In genomic region chr1:201633811-201634210, GRCh38 we compare ENCODE assay signal across 17 cellular contexts.
A peak's percentile ranks its signal among the peaks of the same experiment; 100 is the strongest.
DNase-seq lines count a peak whose midpoint lies in the region; ATAC-seq, FAIRE-seq and TF ChIP-seq lines count a peak whose summit lies in the region.
"Had no signal": no experiment of that assay in that cellular context is flagged by ENCODE, and none has a peak within 500 bp of the region (broad histone marks: within the 10 kb centered on the region; RNA-seq: fewer than 3 reads in every experiment).

No MANE protein-coding gene starts in this region.

- H2AFZ ChIP-seq in ACC112 (ENCODE audit: low read length, unreplicated experiment), result no peak overlapping the region
- H2AFZ ChIP-seq in endothelial cell of umbilical vein (ENCODE audit: low read depth, low read length), result no peak overlapping the region

- H3K79me2 ChIP-seq in ACC112 (ENCODE audit: control insufficient read depth, insufficient read depth, low read length, unreplicated experiment) (peaks cover 33% of the 10 kb centered on the region), endothelial cell of umbilical vein (ENCODE audit: control insufficient read depth, insufficient read depth, low read length) (peaks cover 34% of the 10 kb centered on the region)

- no peak overlapping the region for H3K4me3 ChIP-seq in ACC112 (ENCODE audit: low read depth, low read length)
- no peak overlapping the region for H3K4me3 ChIP-seq in endothelial cell of umbilical vein (replicated peaks in 1 of 3; ENCODE audit: insufficient read depth in 1 of 3, low read depth in 1 of 3, low read length in 3 of 3)

- POLR2A ChIA-PET in endothelial cell of umbilical vein (lab: Charles Lee), result no interaction called here

- peaks cover 57% of the 10 kb centered on the region for H3K4me1 ChIP-seq in ACC112 (ENCODE audit: control insufficient read depth, insufficient read depth, low read length, unreplicated experiment)
- peaks cover 56% of the 10 kb centered on the region for H3K4me1 ChIP-seq in endothelial cell of umbilical vein (ENCODE audit: control insufficient read depth, extremely low read depth, insufficient read depth, low read length)

- ATAC-seq in HG03280 (IDR thresholded peaks at IDR 0.05; ENCODE audit: unreplicated experiment), result no peak
- ATAC-seq: activated CD8-positive, alpha-beta memory T cell treated with anti-CD3 and anti-CD28 coated beads, Interleukin-2, amount 10 ng/mL, durations not matched to agents 7 days and 5 days; SK-N-SH treated with all-trans-retinoic acid at 6 μM for 48 hours had no signal

- DNase-seq in LHCN-M2 (ENCODE audit: low read depth), result peak; percentile 52
- peak; percentile 56 for DNase-seq in NCI-H345 treated with DMSO at 0.1 percent for 48 hours (lab: John Stamatoyannopoulos, UW; ENCODE audit: unreplicated experiment)
- DNase-seq in endothelial cell of umbilical vein (ENCODE audit: low read depth, low spot score), result no peak
- DNase-seq in NCI-H2081 (lab: John Stamatoyannopoulos, UW), result no peak
- no peak for DNase-seq in islet precursor cell
- no peak for DNase-seq in activated T-cell treated with anti-CD3 and anti-CD28 coated beads for 4 hours
- DNase-seq: activated CD8-positive, alpha-beta memory T cell treated with anti-CD3 and anti-CD28 coated beads, Interleukin-2, amount 10 ng/mL, durations not matched to agents 7 days and 5 days; activated gamma-delta T cell; anterior cingulate cortex; CD4-positive, alpha-beta T cell; occipital lobe; OCI-M1; stimulated activated CD4-positive, alpha-beta T cell treated with anti-CD3 and anti-CD28 coated beads, Interleukin-4, amount 100 ng/mL, for 24 hours had no signal

- no peaks in the 10 kb centered on the region for H4K20me1 ChIP-seq in endothelial cell of umbilical vein (replicated peaks; ENCODE audit: control insufficient read depth, extremely low read depth, insufficient read depth, low read length)

- BruUV-seq in endothelial cell of umbilical vein (replicated peaks; lab: Mats Ljungman, UMichigan), result no TSS peak

- H3K9me3 ChIP-seq in endothelial cell of umbilical vein (replicated peaks; ENCODE audit: control insufficient read depth, insufficient read depth, low read length), result no peaks in the 10 kb centered on the region

- no peak for FAIRE-seq in endothelial cell of umbilical vein (lab: Jason Lieb, UNC)
- FAIRE-seq: endometrium had no signal

- TF ChIP-seq CTCF in endothelial cell of umbilical vein (IDR thresholded peaks at IDR 0.05; ENCODE audit: extremely low read depth in 1 of 2, insufficient read depth in 1 of 2, low read depth in 1 of 2, low read length in 2 of 2), result no peak

- no peaks in the 10 kb centered on the region for H3K27me3 ChIP-seq in ACC112 (ENCODE audit: insufficient read depth, low read length)
- H3K27me3 ChIP-seq in endothelial cell of umbilical vein (ENCODE audit: control insufficient read depth in 2 of 2, insufficient read depth in 2 of 2, low read length in 2 of 2), result no peaks in the 10 kb centered on the region

- TF ChIP-seq POLR2A in endothelial cell of umbilical vein (IDR thresholded peaks at IDR 0.05; ENCODE audit: low read depth, low read length), result no peak

- intact Hi-C loops in endothelial cell of umbilical vein (cut with micrococcal nuclease), result no loop called here

- H3K36me3 ChIP-seq in ACC112 (ENCODE audit: insufficient read depth, low read length), result peaks cover 25% of the 10 kb centered on the region
- H3K36me3 ChIP-seq in endothelial cell of umbilical vein (ENCODE audit: control insufficient read depth in 2 of 2, extremely low read depth in 1 of 2, insufficient read depth in 2 of 2, low read length in 2 of 2), result no peaks in the 10 kb centered on the region

- H3K9me1 ChIP-seq in endothelial cell of umbilical vein (replicated peaks; ENCODE audit: control insufficient read depth, extremely low read depth, insufficient read depth, low read length), result no peaks in the 10 kb centered on the region

- H3K27ac ChIP-seq in ACC112 (ENCODE audit: low read depth, low read length) (peak overlapping the region; percentile 65), endothelial cell of umbilical vein (ENCODE audit: insufficient read depth, low read depth, low read length) (peak overlapping the region; percentile 48)

- CTCF ChIA-PET in endothelial cell of umbilical vein (lab: Charles Lee), result interaction anchor here (1.1 to 1.4 kb wide), 2 partner anchors 16 to 30 kb away, joined by 4 read pairs; no protein-coding TSS in a partner anchor

- H3K4me2 ChIP-seq in endothelial cell of umbilical vein (ENCODE audit: insufficient read depth, low read length), result peak overlapping the region; percentile 40

- H3K9ac ChIP-seq in endothelial cell of umbilical vein (replicated peaks; ENCODE audit: extremely low read depth, insufficient read depth, low read length), result no peak overlapping the region

- dilution Hi-C loops in endothelial cell of umbilical vein (cut with MboI; ENCODE audit: extremely low pct_ligation_motif_present, low sequenced_read_pairs), result no loop called here

TF ChIP-seq in endothelial cell of umbilical vein, 7 proteins besides CTCF, POLR2A, EP300 and RAD21:
- TF ChIP-seq GATA2 (IDR thresholded peaks at IDR 0.05; ENCODE audit: insufficient read depth, insufficient read length, low read depth, low read length) (no peak), FOS (IDR thresholded peaks at IDR 0.05; ENCODE audit: borderline replicate concordance, insufficient read depth, low read length) (no peak), EZH2 (IDR thresholded peaks at IDR 0.05; ENCODE audit: borderline replicate concordance, low read depth, low read length, severe bottlenecking) (no peak), MAX (IDR thresholded peaks at IDR 0.05; ENCODE audit: insufficient read depth, insufficient read length) (no peak), POLR2AphosphoS5 (IDR thresholded peaks at IDR 0.05; ENCODE audit: insufficient read depth, low read depth, low read length) (no peak), MYC (IDR thresholded peaks at IDR 0.05; ENCODE audit: low read depth, low read length) (no peak), JUN (IDR thresholded peaks at IDR 0.05; ENCODE audit: borderline replicate concordance, insufficient read depth, insufficient read length, low read depth) (no peak)
TF ChIP-seq in endothelial cell of umbilical vein: peak in this region for 0.

Comparison
In these comparisons a context has a peak if more than half of its experiments do, and no peak if none do; other contexts are left out.
1. DNase-seq: peak in LHCN-M2 (single experiment) and NCI-H345 treated with DMSO at 0.1 percent for 48 hours (single experiment); none in endothelial cell of umbilical vein (single experiment), NCI-H2081 (0 of 2), islet precursor cell (single experiment) and activated T-cell treated with anti-CD3 and anti-CD28 coated beads for 4 hours (single experiment).